12 cellular contexts compared by ENCODE assay signal in genomic region chr5:32279223-32279622, GRCh38.
"Had no signal": no experiment of that assay in that cellular context is flagged by ENCODE, and none has a peak within 500 bp of the region (broad histone marks: within the 10 kb centered on the region; RNA-seq: fewer than 3 reads in every experiment).

No MANE protein-coding gene starts in this region.

- H3K4me3 ChIP-seq: dorsolateral prefrontal cortex, esophagus squamous epithelium, smooth muscle cell had no signal

- H3K27ac ChIP-seq: neutrophil had no signal

- H3K27me3 ChIP-seq: dorsolateral prefrontal cortex, esophagus squamous epithelium, neutrophil had no signal

- H3K9me3 ChIP-seq: esophagus squamous epithelium, neutrophil had no signal

- H3K36me3 ChIP-seq: neutrophil had no signal

- H3K4me2 ChIP-seq: smooth muscle cell had no signal

- DNase-seq: activated CD4-positive, alpha-beta T cell treated with anti-CD3 and anti-CD28 coated beads for 4 hours; activated naive CD4-positive, alpha-beta T cell; activated T-cell treated with anti-CD3 and anti-CD28 coated beads, Interleukin-2, amount 50 U/mL, for 48 hours; aorta; dorsolateral prefrontal cortex; esophagus squamous epithelium; foreskin fibroblast; mesendoderm; posterior cingulate gyrus; right cardiac atrium had no signal
